24 cellular contexts compared by ENCODE assay signal in genomic region chr3:180962530-180962929, GRCh38.
"Had no signal": no experiment of that assay in that cellular context is flagged by ENCODE, and none has a peak within 500 bp of the region (broad histone marks: within the 10 kb centered on the region; RNA-seq: fewer than 3 reads in every experiment).

No MANE protein-coding gene starts in this region.

- DNase-seq: activated CD4-positive, alpha-beta T cell treated with anti-CD3 and anti-CD28 coated beads for 4 hours; activated CD4-positive, alpha-beta T cell treated with anti-CD3 and anti-CD28 coated beads, Interleukin-2, amount 50 U/mL, for 4 hours; activated CD4-positive, CD25-positive, alpha-beta regulatory T cell; activated CD8-positive, alpha-beta memory T cell treated with anti-CD3 and anti-CD28 coated beads, Interleukin-2, amount 50 U/mL, for 4 hours; activated naive CD8-positive, alpha-beta T cell treated with anti-CD3 and anti-CD28 coated beads, Interleukin-2, amount 50 U/mL, for 24 hours; activated T-cell treated with anti-CD3 and anti-CD28 coated beads, Interleukin-2, amount 50 U/mL, for 1 hour; amygdala; glutamatergic neuron; midbrain; naive thymus-derived CD4-positive, alpha-beta T cell; nucleus accumbens; pancreas; stimulated activated CD4-positive, alpha-beta T cell treated with anti-CD3 and anti-CD28 coated beads, Interleukin-1b, Interleukin-23, amount 100 ng/mL, for 48 hours; stimulated activated CD4-positive, alpha-beta T cell treated with anti-CD3 and anti-CD28 coated beads, Interleukin-4, amount 100 ng/mL, for 4 hours; stimulated activated CD8-positive, alpha-beta memory T cell treated with anti-CD3 and anti-CD28 coated beads, Interleukin-4, amount 100 ng/mL, for 48 hours; stimulated activated naive B cell treated with anti-CD40 and anti-IgM and Interleukin-4, amounts not matched to agents 10 μg/mL and 1 μg/mL and 100 μg/mL, for 72 hours; stomach had no signal

- H3K9me3 ChIP-seq: esophagus muscularis mucosa, pancreas, right atrium auricular region, stomach, tibial nerve had no signal

- H3K27ac Mint-ChIP-seq: activated naive CD4-positive, alpha-beta T cell treated with anti-CD3 and anti-CD28 coated beads, Interleukin-2, amount 50 U/mL, for 24 hours; activated T-helper 17 cell treated with anti-CD3 and anti-CD28 coated beads, Interleukin-2, amount 50 U/mL, for 72 hours; stimulated activated naive B cell treated with anti-CD40 and anti-IgM and Interleukin-4, amounts not matched to agents 10 μg/mL and 1 μg/mL and 100 μg/mL, for 72 hours had no signal

- H3K27me3 Mint-ChIP-seq: activated naive CD4-positive, alpha-beta T cell treated with anti-CD3 and anti-CD28 coated beads, Interleukin-2, amount 50 U/mL, for 24 hours; activated naive CD8-positive, alpha-beta T cell treated with anti-CD3 and anti-CD28 coated beads, Interleukin-2, amount 50 U/mL, for 24 hours; activated T-helper 17 cell treated with anti-CD3 and anti-CD28 coated beads, Interleukin-2, amount 50 U/mL, for 72 hours; naive thymus-derived CD4-positive, alpha-beta T cell; stimulated activated naive B cell treated with anti-CD40 and anti-IgM and Interleukin-4, amounts not matched to agents 10 μg/mL and 1 μg/mL and 100 μg/mL, for 72 hours had no signal

- H3K9me3 Mint-ChIP-seq: activated naive CD4-positive, alpha-beta T cell treated with anti-CD3 and anti-CD28 coated beads, Interleukin-2, amount 50 U/mL, for 24 hours; activated naive CD8-positive, alpha-beta T cell treated with anti-CD3 and anti-CD28 coated beads, Interleukin-2, amount 50 U/mL, for 24 hours; activated T-helper 17 cell treated with anti-CD3 and anti-CD28 coated beads, Interleukin-2, amount 50 U/mL, for 72 hours; naive thymus-derived CD4-positive, alpha-beta T cell; neural crest cell had no signal

- H3K4me3 Mint-ChIP-seq: activated naive CD4-positive, alpha-beta T cell treated with anti-CD3 and anti-CD28 coated beads, Interleukin-2, amount 50 U/mL, for 24 hours; activated naive CD8-positive, alpha-beta T cell treated with anti-CD3 and anti-CD28 coated beads, Interleukin-2, amount 50 U/mL, for 24 hours; activated T-helper 17 cell treated with anti-CD3 and anti-CD28 coated beads, Interleukin-2, amount 50 U/mL, for 72 hours; naive thymus-derived CD4-positive, alpha-beta T cell; neural crest cell; stimulated activated naive B cell treated with anti-CD40 and anti-IgM and Interleukin-4, amounts not matched to agents 10 μg/mL and 1 μg/mL and 100 μg/mL, for 72 hours had no signal

- H3K27me3 ChIP-seq: esophagus muscularis mucosa, pancreas, right atrium auricular region, stomach, tibial nerve had no signal

- H3K4me1 ChIP-seq: pancreas, right atrium auricular region, stomach, tibial nerve had no signal

- H3K4me3 ChIP-seq: esophagus muscularis mucosa, pancreas, right atrium auricular region, smooth muscle cell, stomach, tibial nerve had no signal

- H3K27ac ChIP-seq: esophagus muscularis mucosa, pancreas, right atrium auricular region, stomach, tibial nerve had no signal

- ATAC-seq: activated naive CD8-positive, alpha-beta T cell treated with anti-CD3 and anti-CD28 coated beads, Interleukin-2, amount 50 U/mL, for 24 hours; activated T-helper 17 cell treated with anti-CD3 and anti-CD28 coated beads, Interleukin-2, amount 50 U/mL, for 72 hours; naive thymus-derived CD4-positive, alpha-beta T cell; pancreas; stimulated activated naive B cell treated with anti-CD40 and anti-IgM and Interleukin-4, amounts not matched to agents 10 μg/mL and 1 μg/mL and 100 μg/mL, for 72 hours had no signal
